Comparison of ENCODE assay signal across 8 cellular contexts in the genomic region with DNA sequence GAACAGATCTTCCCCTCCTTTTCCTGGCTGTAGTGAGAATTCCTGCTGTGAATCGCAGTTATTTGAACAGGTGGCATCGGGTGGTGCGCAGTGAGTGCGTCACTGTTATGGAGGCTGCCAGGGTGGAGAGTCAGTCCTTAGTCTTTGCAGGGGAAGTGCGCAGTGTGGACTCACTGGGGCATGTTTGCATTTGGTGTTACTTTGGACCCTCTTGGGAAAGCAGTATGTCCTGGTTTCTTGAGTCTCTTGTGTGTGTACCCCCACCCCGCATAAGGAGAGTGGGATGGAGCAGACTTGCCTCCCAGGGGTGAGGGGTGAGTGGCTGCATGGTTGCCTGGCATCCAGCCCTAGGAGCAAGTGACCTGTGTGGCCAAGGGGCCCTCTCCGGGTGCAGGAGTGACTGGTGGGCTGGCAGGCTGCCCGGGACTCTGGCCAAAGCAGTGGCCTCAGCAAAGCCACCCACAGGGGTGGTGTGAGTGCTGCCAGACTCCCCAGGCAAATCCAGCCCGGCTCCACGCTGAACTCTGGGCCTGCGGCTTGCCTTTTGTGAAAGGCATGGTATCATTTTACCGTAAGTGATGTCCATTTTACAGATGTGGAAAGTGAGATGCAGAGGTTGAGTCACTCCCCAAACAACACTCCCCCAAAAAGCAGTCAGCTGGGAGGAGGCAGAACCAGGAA. TPM values are rescaled to one million over a fixed set of nuclear protein-coding genes. Genes with fewer than 3 reads are reported as not detected.
DNase-seq lines count a peak whose midpoint lies in the region; ATAC-seq and TF ChIP-seq lines count a peak whose summit lies in the region.

No MANE protein-coding gene starts in this region.

- intact Hi-C loops in posterior vena cava (cut with DNase I) = loop anchor here in 1 of 2 donors (10.0 kb wide), 2 partner anchors 160 to 270 kb away; partner anchors contain the start of gene FLNB

- DNase-seq in DMS79 treated with DMSO at 0.1 percent for 48 hours (lab: John Stamatoyannopoulos, UW) (peak; percentile 36), NCI-H774 (lab: John Stamatoyannopoulos, UW) (peak; percentile 66), fibroblast of villous mesenchyme (ENCODE audit: low read depth) (peak; percentile 27), posterior vena cava (ENCODE audit: low spot score) (peak; percentile 83), MV-4-11 (lab: John Stamatoyannopoulos, UW) (no peak)
- DNase-seq in activated CD4-positive, CD25-positive, alpha-beta regulatory T cell (lab: John Stamatoyannopoulos, UW) = no peak
- DNase-seq in stimulated activated CD4-positive, alpha-beta T cell treated with anti-CD3 and anti-CD28 coated beads, Interleukin-4, amount 100 ng/mL, for 24 hours = no peak

- H3K4me3 ChIP-seq in fibroblast of villous mesenchyme (ENCODE audit: low read depth, low read length) = no peak overlapping the region

- no peak for TF ChIP-seq CTCF in fibroblast of villous mesenchyme (IDR thresholded peaks at IDR 0.05; ENCODE audit: insufficient read depth, low read depth, low read length)

- no peak for ATAC-seq in GM19455 (IDR thresholded peaks at IDR 0.05; ENCODE audit: unreplicated experiment)

RNA-seq across cellular contexts. Expression of gene DNASE1L3, which starts 46.4 kb away (rescaled TPM):
- total RNA-seq in fibroblast of villous mesenchyme = not detected in 2 replicates
- total RNA-seq in posterior vena cava = 1 to 10 TPM; 7.5 to 9.3 TPM

Comparison
In these comparisons a context has a peak if more than half of its experiments do, and no peak if none do; other contexts are left out.
1. DNase-seq: peak in DMS79 treated with DMSO at 0.1 percent for 48 hours (single experiment), NCI-H774 (single experiment), fibroblast of villous mesenchyme (single experiment) and posterior vena cava (single experiment); none in MV-4-11 (single experiment), activated CD4-positive, CD25-positive, alpha-beta regulatory T cell (0 of 4) and stimulated activated CD4-positive, alpha-beta T cell treated with anti-CD3 and anti-CD28 coated beads, Interleukin-4, amount 100 ng/mL, for 24 hours (single experiment).